In genomic region chr16:28193530-28194423, GRCh38 we compare ENCODE assay signal across 8 cellular contexts. TPM values are rescaled to one million over a fixed set of nuclear protein-coding genes. Genes with fewer than 3 reads are reported as not detected.
DNase-seq lines count a peak whose midpoint lies in the region; ATAC-seq and TF ChIP-seq lines count a peak whose summit lies in the region.

No MANE protein-coding gene starts in this region.

- peaks cover 88% of the 10 kb centered on the region for H3K79me2 ChIP-seq in OCI-LY1 (ENCODE audit: insufficient read depth, low read length)

- H3K9ac ChIP-seq in OCI-LY1 (ENCODE audit: low read length): peak overlapping the region; percentile 15; the same call in 1 of the 2 replicates

- H3K36me3 ChIP-seq in OCI-LY1 (ENCODE audit: insufficient read depth, low read length): peaks cover 49% of the 10 kb centered on the region

- no peaks in the 10 kb centered on the region for H4K20me1 ChIP-seq in OCI-LY1 (ENCODE audit: insufficient read depth, low read length)

- POLR2A ChIA-PET in MCF 10A (lab: Yijun Ruan, JAX): interaction anchor here (0.9 to 2.9 kb wide), 4 partner anchors 12 to 17 kb away, joined by 3 to 23 read pairs (median 12); partner anchors contain the start of gene XPO6

- peaks cover 45% of the 10 kb centered on the region for H3K4me1 ChIP-seq in OCI-LY1 (ENCODE audit: insufficient read depth, low read length, severe bottlenecking)

- H3K27ac Mint-ChIP-seq in MCF 10A (ENCODE audit: low read depth, unreplicated experiment) (peak overlapping the region; percentile 50), nephron progenitor cell (peak overlapping the region; percentile 77)

- no peaks in the 10 kb centered on the region for H3K9me3 ChIP-seq in OCI-LY1 (ENCODE audit: low read length)

- in situ Hi-C loops in Caki2 (cut with HindIII; ENCODE audit: low pct_unique_long_range_greater_than_20kb, low sequenced_read_pairs): no loop called here

- H3F3A ChIP-seq in OCI-LY1 (ENCODE audit: insufficient read depth, low read length): no peaks in the 10 kb centered on the region

- no peaks in the 10 kb centered on the region for H3K9me2 ChIP-seq in OCI-LY1 (ENCODE audit: low read depth, low read length)

- no peak overlapping the region for H2AFZ ChIP-seq in OCI-LY1 (ENCODE audit: low read length)

- ATAC-seq in GM21717 (IDR thresholded peaks at IDR 0.05; ENCODE audit: unreplicated experiment) (peak; percentile 27), left lobe of liver (no peak)

- H3K4me2 ChIP-seq in OCI-LY1 (ENCODE audit: low read length): peak overlapping the region; percentile 61

- CTCF ChIA-PET in MCF 10A (lab: Yijun Ruan, JAX): interaction anchor here (4.7 kb wide), 1 partner anchor 16 kb away, joined by 16 read pairs; no protein-coding TSS in a partner anchor

- peak overlapping the region; percentile 46 for H3K4me3 ChIP-seq in OCI-LY1 (ENCODE audit: low read depth, low read length, poor library complexity, severe bottlenecking)

- TF ChIP-seq CTCF in OCI-LY1 (IDR thresholded peaks at IDR 0.05; ENCODE audit: low read length) (no peak), MCF 10A (IDR thresholded peaks at IDR 0.05; ENCODE audit: unreplicated experiment) (no peak), nephron progenitor cell (IDR thresholded peaks at IDR 0.05) (no peak)

- H3K27me3 Mint-ChIP-seq in MCF 10A (ENCODE audit: insufficient read depth, unreplicated experiment) (no peaks in the 10 kb centered on the region), nephron progenitor cell (ENCODE audit: low read depth, poor library complexity) (peaks cover 2% of the 10 kb centered on the region)

- intact Hi-C loops in MCF 10A (cut with micrococcal nuclease): no loop called here
- intact Hi-C loops in head of caudate nucleus (cut with DNase I): no loop called here

- H3K36me3 Mint-ChIP-seq in MCF 10A (ENCODE audit: insufficient read depth, unreplicated experiment): peaks cover 29% of the 10 kb centered on the region
- H3K36me3 Mint-ChIP-seq in nephron progenitor cell (ENCODE audit: low read depth): peaks cover 25% of the 10 kb centered on the region

- no peaks in the 10 kb centered on the region for H3K27me3 ChIP-seq in OCI-LY1 (ENCODE audit: insufficient read depth, low read length)

- H3K27ac ChIP-seq in OCI-LY1 (ENCODE audit: low read depth, low read length, poor library complexity, severe bottlenecking): peak overlapping the region; percentile 65

- no peaks in the 10 kb centered on the region for H3K9me3 Mint-ChIP-seq in MCF 10A (ENCODE audit: unreplicated experiment)
- no peaks in the 10 kb centered on the region for H3K9me3 Mint-ChIP-seq in nephron progenitor cell

- peak; percentile 64 for DNase-seq in Caki2 (ENCODE audit: low read depth)
- DNase-seq in MCF 10A (ENCODE audit: unreplicated experiment): peak; percentile 62
- DNase-seq in nephron progenitor cell: no peak
- DNase-seq in RPMI8226: no peak
- DNase-seq in left lobe of liver (ENCODE audit: low spot score): no peak
- no peak for DNase-seq in head of caudate nucleus

- H3K4me3 Mint-ChIP-seq in MCF 10A (ENCODE audit: unreplicated experiment): no peak overlapping the region
- no peak overlapping the region for H3K4me3 Mint-ChIP-seq in nephron progenitor cell

- BruUV-seq in MCF 10A (replicated peaks; lab: Mats Ljungman, UMichigan): no TSS peak

- H3K4me1 Mint-ChIP-seq in MCF 10A (ENCODE audit: insufficient read depth, unreplicated experiment): peaks cover 33% of the 10 kb centered on the region
- peaks cover 51% of the 10 kb centered on the region for H3K4me1 Mint-ChIP-seq in nephron progenitor cell

RNA-seq across cellular contexts. Expression of gene XPO6, which starts 18.0 kb away (rescaled TPM):
- total RNA-seq in Caki2 (2014; rRNA removed; shearing (Covaris generic); ENCODE audit: low replicate concordance): 80.9 and 122 TPM in 2 replicates
- total RNA-seq in MCF 10A (2022) (184 and 200 TPM in 2 replicates), left lobe of liver (46.2 TPM)

Comparison
In these comparisons a context has a peak if more than half of its experiments do, and no peak if none do; other contexts are left out.
1. DNase-seq: peak in Caki2 (single experiment) and MCF 10A (single experiment); none in nephron progenitor cell (single experiment), RPMI8226 (single experiment), left lobe of liver (single experiment) and head of caudate nucleus (0 of 42).